In the genomic region with DNA sequence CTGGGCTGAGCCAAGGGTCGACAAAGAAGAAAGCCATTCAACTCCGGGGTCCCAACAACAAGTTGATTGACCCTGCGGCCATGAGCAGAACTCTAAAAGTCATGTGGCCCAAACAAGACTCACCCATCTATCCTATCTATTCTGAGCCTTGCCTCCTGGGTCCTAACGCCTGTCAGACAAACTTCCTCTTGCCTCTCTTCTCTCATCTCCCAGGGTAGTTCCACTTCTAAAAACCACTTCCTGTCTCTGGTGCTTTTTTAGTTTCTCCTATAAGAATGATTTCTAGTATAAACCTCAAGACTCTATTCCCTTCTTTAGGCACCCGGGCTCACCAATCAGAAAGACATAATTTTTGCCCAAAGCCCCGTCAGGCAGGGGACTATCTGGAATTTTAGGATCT, we compare ENCODE assay signal across 15 cellular contexts.
DNase-seq lines count a peak whose midpoint lies in the region; ATAC-seq and TF ChIP-seq lines count a peak whose summit lies in the region.
"Had no signal": no experiment of that assay in that cellular context is flagged by ENCODE, and none has a peak within 500 bp of the region (broad histone marks: within the 10 kb centered on the region; RNA-seq: fewer than 3 reads in every experiment).

No MANE protein-coding gene starts in this region.

- no peak for TF ChIP-seq CTCF in hepatocyte (IDR thresholded peaks at IDR 0.05; ENCODE audit: poor library complexity)

- H3K27me3 ChIP-seq in SJCRH30 (no peaks in the 10 kb centered on the region), hepatocyte (no peaks in the 10 kb centered on the region)
- H3K27me3 ChIP-seq: heart left ventricle, left lung had no signal

- H3K9me3 ChIP-seq in SJCRH30 (replicated peaks) (no peaks in the 10 kb centered on the region), hepatocyte (ENCODE audit: low read depth) (no peaks in the 10 kb centered on the region)

- H3K4me1 ChIP-seq in SJCRH30 (no peaks in the 10 kb centered on the region), hepatocyte (ENCODE audit: insufficient read depth) (no peaks in the 10 kb centered on the region)
- H3K4me1 ChIP-seq: left lung had no signal

- no peak overlapping the region for H3K4me2 ChIP-seq in hepatocyte

- H2AFZ ChIP-seq in hepatocyte: no peak overlapping the region

- DNase-seq in UCSD-AML1 (lab: John Stamatoyannopoulos, UW; ENCODE audit: unreplicated experiment): peak; percentile 7
- no peak for DNase-seq in SJCRH30
- DNase-seq in hepatocyte (ENCODE audit: low spot score): no peak
- no peak for DNase-seq in activated CD4-positive, alpha-beta T cell treated with anti-CD3 and anti-CD28 coated beads, Interleukin-2, amount 50 U/mL, for 4 hours
- DNase-seq in activated naive CD4-positive, alpha-beta T cell treated with anti-CD3 and anti-CD28 coated beads, Interleukin-2, amount 50 U/mL, for 16 hours: no peak
- DNase-seq: activated CD8-positive, alpha-beta memory T cell treated with anti-CD3 and anti-CD28 coated beads for 24 hours; activated naive CD4-positive, alpha-beta T cell treated with Interleukin-2 at 50 U/mL for 16 hours; left lung; NCI-H2171 treated with DMSO at 0.1 percent for 48 hours had no signal

- no peaks in the 10 kb centered on the region for H3K79me2 ChIP-seq in hepatocyte

- 98% methylated on average over 6 of the region's 6 CpGs for whole genome bisulfite sequencing in hepatocyte (ENCODE audit: low lambda C conversion rate, missing lambda C conversion rate)

- no peak overlapping the region for H3K4me3 ChIP-seq in SJCRH30
- H3K4me3 ChIP-seq in hepatocyte: no peak overlapping the region
- H3K4me3 ChIP-seq: heart left ventricle, left lung had no signal

- no peaks in the 10 kb centered on the region for H3K9me2 ChIP-seq in hepatocyte (replicated peaks; ENCODE audit: insufficient read depth)

- H3K36me3 ChIP-seq in SJCRH30 (no peaks in the 10 kb centered on the region), hepatocyte (replicated peaks; ENCODE audit: insufficient read depth, low read depth) (no peaks in the 10 kb centered on the region)
- H3K36me3 ChIP-seq: heart left ventricle, left lung had no signal

- no peaks in the 10 kb centered on the region for H4K20me1 ChIP-seq in hepatocyte (ENCODE audit: insufficient read depth, poor library complexity, severe bottlenecking)

- H3K27ac ChIP-seq in SJCRH30 (no peak overlapping the region), hepatocyte (no peak overlapping the region)
- H3K27ac ChIP-seq: C4-2B, heart left ventricle, HL-60, left lung had no signal

- ATAC-seq in GM18858 (IDR thresholded peaks at IDR 0.05; ENCODE audit: unreplicated experiment): peak; percentile 61
- ATAC-seq in GM21619 (IDR thresholded peaks at IDR 0.05; ENCODE audit: unreplicated experiment): peak; percentile 47
- ATAC-seq in HG03565 (IDR thresholded peaks at IDR 0.05; ENCODE audit: unreplicated experiment): peak; percentile 45
- ATAC-seq: heart left ventricle, left lung had no signal
